26 cellular contexts compared by ENCODE assay signal in the genomic region with DNA sequence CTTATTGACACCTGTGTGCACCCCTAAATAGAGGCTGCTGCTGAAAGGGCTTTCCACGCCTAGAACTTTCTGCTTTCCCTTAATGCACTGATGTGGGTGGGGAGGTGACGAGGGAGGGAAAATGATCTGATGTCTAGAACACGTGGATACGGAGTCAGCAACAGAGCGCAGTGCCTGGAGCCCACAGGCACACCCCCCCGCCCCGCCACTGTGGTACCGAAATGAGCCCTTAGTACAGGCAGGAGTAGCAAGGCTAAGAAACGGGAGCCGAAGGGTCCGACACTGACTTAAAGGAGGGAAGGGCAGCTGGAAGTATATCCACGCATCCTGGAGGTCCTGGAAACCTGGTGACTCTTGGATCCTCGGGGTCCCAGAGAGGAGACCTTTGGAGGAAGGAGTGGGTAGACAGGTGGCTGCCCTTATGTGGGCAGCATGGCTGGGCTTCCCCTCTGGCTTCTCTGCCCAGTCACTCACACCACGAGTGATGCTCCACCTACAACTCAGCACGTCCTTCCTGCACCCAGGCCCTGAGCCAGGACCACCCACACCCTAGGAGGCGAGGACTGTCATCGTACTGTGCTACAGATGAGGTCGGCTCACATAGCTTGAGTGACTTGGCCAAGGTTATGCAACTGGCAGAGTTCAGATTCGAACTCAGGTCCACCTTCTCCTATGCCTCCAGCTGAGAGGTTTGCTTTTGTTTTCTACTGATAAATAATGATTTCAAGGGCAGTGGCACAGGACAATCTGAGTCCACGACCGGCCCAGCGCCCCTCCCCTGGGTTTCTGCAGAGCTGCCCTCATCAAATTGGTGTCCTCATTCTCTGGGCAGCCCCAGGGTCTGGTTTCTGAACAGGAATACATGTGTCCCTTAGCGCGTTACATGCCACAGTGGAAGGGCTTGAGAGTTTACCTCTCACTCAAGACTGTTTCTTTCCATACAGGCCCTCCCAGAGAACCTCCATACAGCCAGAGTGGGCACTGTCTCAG. TPM values are rescaled to one million over a fixed set of nuclear protein-coding genes. Genes with fewer than 3 reads are reported as not detected.
DNase-seq lines count a peak whose midpoint lies in the region; ATAC-seq, FAIRE-seq and TF ChIP-seq lines count a peak whose summit lies in the region.
"Had no signal": no experiment of that assay in that cellular context is flagged by ENCODE, and none has a peak within 500 bp of the region (broad histone marks: within the 10 kb centered on the region; RNA-seq: fewer than 3 reads in every experiment).

No MANE protein-coding gene starts in this region.

- peaks cover 6% of the 10 kb centered on the region for H3K79me1 ChIP-seq in neuronal stem cell (ENCODE audit: low read depth, low read length)

- H2AFZ ChIP-seq in GM12878 (ENCODE audit: control insufficient read depth, low read depth, low read length) (no peak overlapping the region), neuronal stem cell (ENCODE audit: low read length) (no peak overlapping the region)

- no peak for ATAC-seq in Right ventricle myocardium superior (ENCODE audit: poor library complexity)
- no peak for ATAC-seq in left cardiac atrium
- no peak for ATAC-seq in GM12878
- ATAC-seq: CD8-positive, alpha-beta T cell; WTC11 had no signal

- no peak for TF ChIP-seq RAD21 in GM12878 (IDR thresholded peaks at IDR 0.05; ENCODE audit: insufficient read depth, low read depth, low read length)

- no peaks in the 10 kb centered on the region for H4K20me1 ChIP-seq in GM12878 (ENCODE audit: control insufficient read depth, insufficient read depth)

- CTCF ChIA-PET in GM12878 (lab: Yijun Ruan, JAX): interaction anchor here (1.4 to 4.6 kb wide), 3 partner anchors 203 to 407 kb away, joined by 4 to 177 read pairs (median 50); no protein-coding TSS in a partner anchor

- no peak overlapping the region for H3K4me3 ChIP-seq in GM12878
- no peak overlapping the region for H3K4me3 ChIP-seq in neuronal stem cell (ENCODE audit: low read length in 2 of 2)
- H3K4me3 ChIP-seq: upper lobe of left lung had no signal

- no peak for TF ChIP-seq POLR2A in GM12878 (IDR thresholded peaks at IDR 0.05; ENCODE audit: low read depth, low read length)

- DNase-seq in Right ventricle myocardium superior (peak; percentile 22), left cardiac atrium (no peak), GM12878 (ENCODE audit: low read depth, low spot score) (no peak), neuronal stem cell (ENCODE audit: low spot score) (no peak), NCI-H187 treated with DMSO at 0.1 percent for 48 hours (lab: John Stamatoyannopoulos, UW) (no peak), OCI-M1 (lab: John Stamatoyannopoulos, UW) (no peak), cerebellum (ENCODE audit: low spot score) (no peak), anterior cingulate cortex (lab: John Stamatoyannopoulos, UW) (no peak)
- DNase-seq: activated CD4-positive, alpha-beta T cell treated with anti-CD3 and anti-CD28 coated beads, Interleukin-2, amount 10 ng/mL, durations not matched to agents 7 days and 5 days; activated effector memory CD4-positive, alpha-beta T cell treated with anti-CD3 and anti-CD28 coated beads, Interleukin-2, amount 50 U/mL, for 16 hours; CD8-positive, alpha-beta T cell; DMS 273 treated with DMSO at 0.1 percent for 48 hours; EL; MV-4-11; naive B cell; NCI-H1436 treated with DMSO at 0.1 percent for 48 hours; NCI-H446 treated with DMSO at 0.1 percent for 48 hours; occipital lobe; RPMI8226; stimulated activated naive CD4-positive, alpha-beta T cell had no signal

- H3K27me3 ChIP-seq in GM12878 (replicated peaks in 1 of 2; ENCODE audit: control insufficient read depth in 2 of 2, insufficient read depth in 2 of 2, low read length in 1 of 2) (no peaks in the 10 kb centered on the region), neuronal stem cell (ENCODE audit: control insufficient read depth in 3 of 3, insufficient read depth in 3 of 3, low read depth in 1 of 3, low read length in 3 of 3) (peaks cover 0 to 3% (median 0%) of the 10 kb centered on the region in 3 experiments)
- H3K27me3 ChIP-seq: upper lobe of left lung had no signal

- H3K9me3 ChIP-seq in GM12878 (replicated peaks; ENCODE audit: control insufficient read depth, insufficient read depth, low read length) (no peaks in the 10 kb centered on the region), neuronal stem cell (replicated peaks in 1 of 2; ENCODE audit: control insufficient read depth in 2 of 2, insufficient read depth in 1 of 2, low read depth in 1 of 2, low read length in 2 of 2) (no peaks in the 10 kb centered on the region)
- H3K9me3 ChIP-seq: upper lobe of left lung had no signal

- WGBS in GM12878 (ENCODE audit: insufficient coverage, insufficient replicate concordance, low lambda C conversion rate, missing lambda C conversion rate): 32% methylated on average over 24 of the region's 24 CpGs
- no CpG with 5 or more reads among the region's 24 CpGs for WGBS in neuronal stem cell (ENCODE audit: extremely low coverage in 2 of 2, insufficient read length in 2 of 2, insufficient replicate concordance in 1 of 2), 2 donors

- no peak for TF ChIP-seq CTCF in GM12878 (IDR thresholded peaks at IDR 0.05 in 2 of 3, conservative IDR thresholded peaks at IDR 0.05 in 1 of 3; ENCODE audit: control insufficient read depth in 2 of 3, extremely low read depth in 1 of 3, insufficient read depth in 1 of 3, low read depth in 3 of 3, low read length in 3 of 3)

- H4K8ac ChIP-seq in neuronal stem cell (ENCODE audit: low read depth, low read length): no peak overlapping the region

- peak overlapping the region; percentile 14 for H2BK15ac ChIP-seq in neuronal stem cell (ENCODE audit: low read length)

- POLR2A ChIA-PET in GM12878 (lab: Charles Lee): interaction anchor here (0.6 kb wide), 1 partner anchor 176 kb away, joined by 4 read pairs; no protein-coding TSS in a partner anchor

- H2AK5ac ChIP-seq in neuronal stem cell (ENCODE audit: low read depth, low read length): no peak overlapping the region

- FAIRE-seq in GM12878 (lab: Jason Lieb, UNC): no peak
- FAIRE-seq: A204.1, astrocyte, GM12892, keratinocyte had no signal

- SMC1A ChIA-PET in GM12878 (lab: Charles Lee; ENCODE audit: uncharacterized antibody, unreplicated experiment): interaction anchor here (1.2 to 2.1 kb wide), 2 partner anchors 210 to 215 kb away, joined by 4 to 7 read pairs; no protein-coding TSS in a partner anchor

- H3K9ac ChIP-seq in GM12878 (ENCODE audit: control insufficient read depth, insufficient read depth, low read length) (no peak overlapping the region), neuronal stem cell (ENCODE audit: low read depth, low read length, poor library complexity) (peak overlapping the region; percentile 78)

- H3K4me1 ChIP-seq in GM12878 (ENCODE audit: control insufficient read depth, insufficient read depth, low read length) (peaks cover 9% of the 10 kb centered on the region), neuronal stem cell (ENCODE audit: control insufficient read depth in 2 of 2, insufficient read depth in 1 of 2, low read depth in 1 of 2, low read length in 2 of 2) (peaks cover 13% of the 10 kb centered on the region in 2 donors)

- intact Hi-C loops in Right ventricle myocardium superior (cut with DNase I) (no loop called here), left cardiac atrium (cut with DNase I) (no loop called here), GM12878 (cut with micrococcal nuclease; ENCODE audit: unreplicated experiment) (no loop called here)

- H3K4me2 ChIP-seq in GM12878 (ENCODE audit: control insufficient read depth, insufficient read depth) (no peak overlapping the region), neuronal stem cell (ENCODE audit: insufficient read depth, low read length, poor library complexity, severe bottlenecking) (no peak overlapping the region)

- no TSS peak for BruUV-seq in GM12878 (replicated peaks; lab: Mats Ljungman, UMichigan)

- H3K23ac ChIP-seq in neuronal stem cell (ENCODE audit: low read depth, low read length, poor library complexity): peak overlapping the region; percentile 92

- no peak overlapping the region for H2BK120ac ChIP-seq in neuronal stem cell (ENCODE audit: low read depth, low read length)

- H2BK5ac ChIP-seq in neuronal stem cell (ENCODE audit: low read length): no peak overlapping the region

- no peak overlapping the region for H3K4ac ChIP-seq in neuronal stem cell (ENCODE audit: low read length)

- peak overlapping the region; percentile 52 for H3K18ac ChIP-seq in neuronal stem cell (ENCODE audit: low read length)

- H3K27ac ChIP-seq in GM12878 (ENCODE audit: control insufficient read depth, insufficient read depth) (no peak overlapping the region), neuronal stem cell (replicated peaks; ENCODE audit: low read length) (no peak overlapping the region)
- H3K27ac ChIP-seq: upper lobe of left lung had no signal

- H3K36me3 ChIP-seq in GM12878 (ENCODE audit: control insufficient read depth in 2 of 2, insufficient read depth in 2 of 2, low read length in 1 of 2) (no peaks in the 10 kb centered on the region), neuronal stem cell (replicated peaks in 1 of 2; ENCODE audit: control insufficient read depth in 2 of 2, insufficient read depth in 2 of 2, low read length in 2 of 2) (no peaks in the 10 kb centered on the region)
- H3K36me3 ChIP-seq: upper lobe of left lung had no signal

- H4K91ac ChIP-seq in neuronal stem cell (ENCODE audit: low read depth, low read length, poor library complexity): no peak overlapping the region

- peaks cover 13% of the 10 kb centered on the region for H3K79me2 ChIP-seq in GM12878 (ENCODE audit: control insufficient read depth, insufficient read depth, low read length)

- no peak for TF ChIP-seq EP300 in GM12878 (IDR thresholded peaks at IDR 0.05; ENCODE audit: borderline replicate concordance in 1 of 2, control insufficient read depth in 1 of 2, low read depth in 2 of 2, low read length in 2 of 2)

- RAD21 ChIA-PET in GM12878 (lab: Charles Lee; ENCODE audit: unreplicated experiment): interaction anchor here (0.5 to 4.3 kb wide), 3 partner anchors 9 to 215 kb away, joined by 3 to 76 read pairs (median 4); no protein-coding TSS in a partner anchor

- in situ Hi-C loops in GM12878 (cut with MboI): no loop called here

- peak overlapping the region; percentile 57 for H3K14ac ChIP-seq in neuronal stem cell (ENCODE audit: low read length)

- H2BK12ac ChIP-seq in neuronal stem cell (ENCODE audit: low read length): peak overlapping the region; percentile 93

RNA-seq across cellular contexts. Expression of gene VAV2, which starts 4.7 kb away (rescaled TPM):
- total RNA-seq in Right ventricle myocardium superior (4.9 TPM), left cardiac atrium (1 to 10 TPM; 8.3 to 9.6 TPM), GM12878 (2014; rRNA removed) (15.4 and 17.3 TPM in 2 replicates), GM12878 (2014; rRNA removed; fragmentation: Illumina TruSeq; extraction: Trizol) (17.8 and 18.1 TPM in 2 replicates), GM12878 (2021) (36.0 and 43.9 TPM in 2 replicates), cerebellum (16.5 TPM)
- total RNA-seq in GM12878 (2013; cell fraction: nucleolus; rRNA removed): 39.5 and 41.0 TPM in 2 replicates
- polyA plus RNA-seq in GM12878 (2011; ENCODE audit: low read depth): 11.0 TPM
- polyA plus RNA-seq in GM12878 (2011; rRNA removed) (9.7 and 13.3 TPM in 2 replicates), GM12878 (2014; fragmentation: Illumina TruSeq; extraction: Trizol) (16.1 and 23.6 TPM in 2 replicates), GM12878 (2014; fragmentation: Nextera tagmentation; extraction: Ambion mirVana) (under 1 TPM; 0.13 to 0.53 TPM), GM12878 (2014; rRNA removed) (26.7 and 30.9 TPM in 2 replicates), GM12878 (2016; fragmentation: Nextera tagmentation; extraction: Ambion mirVana) (10 to 100 TPM; 13.5 to 16.6 TPM)
- 16.2 and 18.8 TPM in 2 replicates for polyA plus RNA-seq in GM12878 (2011; cell fraction: cytosol; rRNA removed)
- 37.5 and 42.0 TPM in 2 replicates for polyA plus RNA-seq in GM12878 (2011; cell fraction: nucleus; rRNA removed)
- 24.7 and 27.4 TPM in 2 replicates for polyA plus RNA-seq in GM12878 (2012)
- 21.4 and 32.6 TPM in 2 replicates for polyA minus RNA-seq in GM12878 (2011; rRNA and poly(A)+ RNA removed)
- polyA minus RNA-seq in GM12878 (2011; cell fraction: cytosol; rRNA and poly(A)+ RNA removed): 12.7 and 13.9 TPM in 2 replicates
- polyA minus RNA-seq in GM12878 (2011; cell fraction: nucleus; rRNA and poly(A)+ RNA removed): 11.4 and 17.0 TPM in 2 replicates
- polyA plus RNA-seq in neuronal stem cell (2013, experiment 1 of 2): 18.5 TPM
- polyA plus RNA-seq in neuronal stem cell (2013, experiment 2 of 2): 18.8 TPM

RNA-seq across cellular contexts. Expression of gene BRD3OS, which starts 28.5 kb away (rescaled TPM):
- total RNA-seq in Right ventricle myocardium superior: 4.9 TPM
- 1 to 10 TPM; 7.0 to 7.9 TPM for total RNA-seq in left cardiac atrium
- total RNA-seq in GM12878 (2013; cell fraction: nucleolus; rRNA removed): 7.5 and 7.6 TPM in 2 replicates
- 11.5 and 12.4 TPM in 2 replicates for total RNA-seq in GM12878 (2014; rRNA removed)
- total RNA-seq in GM12878 (2014; rRNA removed; fragmentation: Illumina TruSeq; extraction: Trizol): 5.4 and 6.3 TPM in 2 replicates
- total RNA-seq in GM12878 (2021): 12.8 and 13.6 TPM in 2 replicates
- polyA plus RNA-seq in GM12878 (2011; ENCODE audit: low read depth): 4.9 TPM
- polyA plus RNA-seq in GM12878 (2011; rRNA removed): 5.6 and 7.0 TPM in 2 replicates
- 6.1 and 6.4 TPM in 2 replicates for polyA plus RNA-seq in GM12878 (2011; cell fraction: cytosol; rRNA removed)
- 5.9 and 7.8 TPM in 2 replicates for polyA plus RNA-seq in GM12878 (2011; cell fraction: nucleus; rRNA removed)
- polyA plus RNA-seq in GM12878 (2012): 8.5 and 9.0 TPM in 2 replicates
- 7.6 and 10.0 TPM in 2 replicates for polyA plus RNA-seq in GM12878 (2014; fragmentation: Illumina TruSeq; extraction: Trizol)
- polyA plus RNA-seq in GM12878 (2014; fragmentation: Nextera tagmentation; extraction: Ambion mirVana): 1 to 10 TPM; 2.1 to 2.6 TPM
- polyA plus RNA-seq in GM12878 (2014; rRNA removed): 12.7 and 12.9 TPM in 2 replicates
- 10 to 100 TPM; 13.6 to 13.7 TPM for polyA plus RNA-seq in GM12878 (2016; fragmentation: Nextera tagmentation; extraction: Ambion mirVana)
- 2.2 and 6.0 TPM in 2 replicates for polyA minus RNA-seq in GM12878 (2011; rRNA and poly(A)+ RNA removed)
- 2.3 and 3.2 TPM in 2 replicates for polyA minus RNA-seq in GM12878 (2011; cell fraction: cytosol; rRNA and poly(A)+ RNA removed)
- polyA minus RNA-seq in GM12878 (2011; cell fraction: nucleus; rRNA and poly(A)+ RNA removed): 5.2 and 6.1 TPM in 2 replicates
- 33.0 TPM for polyA plus RNA-seq in neuronal stem cell (2013, experiment 1 of 2)
- polyA plus RNA-seq in neuronal stem cell (2013, experiment 2 of 2): 33.5 TPM
- 20.0 TPM for total RNA-seq in cerebellum
